In genomic region chr2:137900421-137901141, GRCh38 we compare ENCODE assay signal across 7 cellular contexts.
"Had no signal": no experiment of that assay in that cellular context is flagged by ENCODE, and none has a peak within 500 bp of the region (broad histone marks: within the 10 kb centered on the region; RNA-seq: fewer than 3 reads in every experiment).

No MANE protein-coding gene starts in this region.

- DNase-seq: GDM1, GF-D8 had no signal

- FAIRE-seq: G401.6, GM12891, GM12892, GM18507, GM19239 had no signal
